12 cellular contexts compared by ENCODE assay signal in genomic region chr17:80596760-80597608, GRCh38. TPM values are rescaled to one million over a fixed set of nuclear protein-coding genes. Genes with fewer than 3 reads are reported as not detected.
DNase-seq lines count a peak whose midpoint lies in the region; ATAC-seq and TF ChIP-seq lines count a peak whose summit lies in the region.
"Had no signal": no experiment of that assay in that cellular context is flagged by ENCODE, and none has a peak within 500 bp of the region (broad histone marks: within the 10 kb centered on the region; RNA-seq: fewer than 3 reads in every experiment).

No MANE protein-coding gene starts in this region.

- H3K9me3 Mint-ChIP-seq in type B pancreatic cell = no peaks in the 10 kb centered on the region

- peak; percentile 33 for DNase-seq in stimulated activated CD4-positive, alpha-beta T cell treated with anti-CD3 and anti-CD28 coated beads, Interleukin-1b, Interleukin-23, amount 100 ng/mL, for 48 hours
- no peak for DNase-seq in stimulated activated CD4-positive, alpha-beta T cell treated with anti-CD3 and anti-CD28 coated beads, Interleukin-4, amount 100 ng/mL, for 1 hour
- DNase-seq in activated CD4-positive, alpha-beta T cell treated with anti-CD3 and anti-CD28 coated beads, Interleukin-2, amount 50 U/mL, for 48 hours = peak; percentile 40 to 54
- peak; percentile 33 for DNase-seq in fibroblast of mammary gland (ENCODE audit: low read depth)
- no peak for DNase-seq in type B pancreatic cell (ENCODE audit: extremely low spot score, unreplicated experiment)
- DNase-seq in NCI-H1436 treated with DMSO at 0.1 percent for 48 hours (lab: John Stamatoyannopoulos, UW) = no peak
- DNase-seq: hippocampal formation, NCI-H187 treated with DMSO at 0.1 percent for 48 hours, NCI-H82, ovary had no signal

- TF ChIP-seq CTCF in fibroblast of mammary gland (conservative IDR thresholded peaks at IDR 0.05; ENCODE audit: control insufficient read depth, insufficient read depth, low read depth, low read length) (no peak), type B pancreatic cell (conservative IDR thresholded peaks at IDR 0.05) (no peak)

- no peak overlapping the region for H3K4me3 ChIP-seq in fibroblast of mammary gland (ENCODE audit: control insufficient read depth, low read depth, low read length)
- H3K4me3 ChIP-seq: ovary had no signal

- peak overlapping the region; percentile 19 for H3K27ac Mint-ChIP-seq in type B pancreatic cell

- peaks cover 3% of the 10 kb centered on the region for H3K36me3 Mint-ChIP-seq in type B pancreatic cell

- H3K27me3 Mint-ChIP-seq in type B pancreatic cell = no peaks in the 10 kb centered on the region

- no peak overlapping the region for H3K4me3 Mint-ChIP-seq in type B pancreatic cell

- peaks cover 56% of the 10 kb centered on the region for H3K4me1 Mint-ChIP-seq in type B pancreatic cell (ENCODE audit: unreplicated experiment)

- ATAC-seq in HG02571 (IDR thresholded peaks at IDR 0.05; ENCODE audit: unreplicated experiment) (no peak), HG02981 (IDR thresholded peaks at IDR 0.05; ENCODE audit: unreplicated experiment) (no peak)

RNA-seq across cellular contexts. Expression of gene RPTOR, which starts 52.3 kb away (rescaled TPM):
- total RNA-seq in type B pancreatic cell (ENCODE audit: low replicate concordance) = 29.3 and 39.8 TPM in 2 replicates

Comparison
In these comparisons a context has a peak if more than half of its experiments do, and no peak if none do; other contexts are left out.
1. DNase-seq: peak in stimulated activated CD4-positive, alpha-beta T cell treated with anti-CD3 and anti-CD28 coated beads, Interleukin-1b, Interleukin-23, amount 100 ng/mL, for 48 hours (single experiment), activated CD4-positive, alpha-beta T cell treated with anti-CD3 and anti-CD28 coated beads, Interleukin-2, amount 50 U/mL, for 48 hours (2 of 2) and fibroblast of mammary gland (single experiment); none in stimulated activated CD4-positive, alpha-beta T cell treated with anti-CD3 and anti-CD28 coated beads, Interleukin-4, amount 100 ng/mL, for 1 hour (single experiment), type B pancreatic cell (single experiment) and NCI-H1436 treated with DMSO at 0.1 percent for 48 hours (single experiment).